In genomic region chr1:44139565-44139964, GRCh38 we compare ENCODE assay signal across 4 cellular contexts. TPM values are rescaled to one million over a fixed set of nuclear protein-coding genes. Genes with fewer than 3 reads are reported as not detected.
"Had no signal": no experiment of that assay in that cellular context is flagged by ENCODE, and none has a peak within 500 bp of the region (broad histone marks: within the 10 kb centered on the region; RNA-seq: fewer than 3 reads in every experiment).

No MANE protein-coding gene starts in this region.

RNA-seq across cellular contexts. Expression of gene KLF18, which starts 1.9 kb away (rescaled TPM):
- total RNA-seq: LHCN-M2, M059J, MCF 10A, NCI-H460 had no signal

RNA-seq across cellular contexts. Expression of gene KLF17, which starts 20.9 kb away (rescaled TPM):
- total RNA-seq: MCF 10A, NCI-H460 had no signal
